In the genomic region with DNA sequence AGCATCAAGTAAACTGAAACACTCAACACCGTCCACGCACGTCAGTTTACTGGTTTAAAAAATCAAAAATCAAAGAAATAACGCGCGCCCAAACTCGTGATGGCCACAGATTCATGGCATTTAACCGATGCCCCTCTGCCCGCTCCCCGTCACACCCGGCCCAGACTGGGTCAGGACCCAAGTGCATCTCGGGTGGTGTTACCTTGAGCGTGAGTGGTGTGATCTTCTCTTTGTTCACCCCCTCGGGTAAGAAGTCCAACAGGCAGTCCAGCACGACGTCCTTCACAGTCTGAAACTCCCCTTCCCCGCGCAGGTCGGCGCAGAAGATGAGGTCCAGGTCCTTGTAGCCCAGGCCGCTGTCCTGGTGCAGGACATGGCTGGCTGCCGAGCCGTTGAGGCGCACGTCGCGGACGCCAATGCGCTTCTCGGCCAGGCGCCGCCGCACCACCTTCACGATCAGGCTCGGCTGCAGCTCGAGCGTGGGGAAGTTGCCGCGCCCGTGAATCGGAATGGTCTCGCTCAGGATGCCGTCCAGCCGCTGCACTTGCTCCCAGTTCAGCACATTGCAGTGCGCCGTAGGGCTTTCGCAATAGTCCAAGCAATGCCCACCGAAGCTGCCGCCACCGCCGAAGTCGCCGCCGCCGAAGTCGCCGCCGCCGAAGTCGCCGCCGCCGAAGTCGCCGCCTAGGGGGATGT, we compare ENCODE assay signal across 2 cellular contexts.
A peak's percentile ranks its signal among the peaks of the same experiment; 100 is the strongest.
TF ChIP-seq lines count a peak whose summit lies in the region.

No MANE protein-coding gene starts in this region.

TF ChIP-seq in WTC11, 78 proteins besides CTCF, POLR2A, EP300 and RAD21 (continued from another document):
- TF ChIP-seq, protein P1, sequence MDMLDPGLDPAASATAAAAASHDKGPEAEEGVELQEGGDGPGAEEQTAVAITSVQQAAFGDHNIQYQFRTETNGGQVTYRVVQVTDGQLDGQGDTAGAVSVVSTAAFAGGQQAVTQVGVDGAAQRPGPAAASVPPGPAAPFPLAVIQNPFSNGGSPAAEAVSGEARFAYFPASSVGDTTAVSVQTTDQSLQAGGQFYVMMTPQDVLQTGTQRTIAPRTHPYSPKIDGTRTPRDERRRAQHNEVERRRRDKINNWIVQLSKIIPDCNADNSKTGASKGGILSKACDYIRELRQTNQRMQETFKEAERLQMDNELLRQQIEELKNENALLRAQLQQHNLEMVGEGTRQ (CRISPR knock-in tag; IDR thresholded peaks at IDR 0.05) = 0 out of 2 replicates have a peak, but pooled peaks have one; percentile 11
- 0 out of 2 replicates have a peak, but pooled peaks have one; percentile 68 for TF ChIP-seq CBFB (CRISPR knock-in tag; IDR thresholded peaks at IDR 0.05; ENCODE audit: low read depth)
- no peak; the same call in 1 of the 2 replicates for TF ChIP-seq FOXP1 (CRISPR knock-in tag; IDR thresholded peaks at IDR 0.05; ENCODE audit: borderline replicate concordance)
- 0 out of 2 replicates have a peak, but pooled peaks have one; percentile 27 for TF ChIP-seq ETV6 (CRISPR knock-in tag; IDR thresholded peaks at IDR 0.05)

TF ChIP-seq in HepG2, 621 proteins besides CTCF, POLR2A, EP300 and RAD21 (continued from another document and continues in another):
- TF ChIP-seq, protein P2, sequence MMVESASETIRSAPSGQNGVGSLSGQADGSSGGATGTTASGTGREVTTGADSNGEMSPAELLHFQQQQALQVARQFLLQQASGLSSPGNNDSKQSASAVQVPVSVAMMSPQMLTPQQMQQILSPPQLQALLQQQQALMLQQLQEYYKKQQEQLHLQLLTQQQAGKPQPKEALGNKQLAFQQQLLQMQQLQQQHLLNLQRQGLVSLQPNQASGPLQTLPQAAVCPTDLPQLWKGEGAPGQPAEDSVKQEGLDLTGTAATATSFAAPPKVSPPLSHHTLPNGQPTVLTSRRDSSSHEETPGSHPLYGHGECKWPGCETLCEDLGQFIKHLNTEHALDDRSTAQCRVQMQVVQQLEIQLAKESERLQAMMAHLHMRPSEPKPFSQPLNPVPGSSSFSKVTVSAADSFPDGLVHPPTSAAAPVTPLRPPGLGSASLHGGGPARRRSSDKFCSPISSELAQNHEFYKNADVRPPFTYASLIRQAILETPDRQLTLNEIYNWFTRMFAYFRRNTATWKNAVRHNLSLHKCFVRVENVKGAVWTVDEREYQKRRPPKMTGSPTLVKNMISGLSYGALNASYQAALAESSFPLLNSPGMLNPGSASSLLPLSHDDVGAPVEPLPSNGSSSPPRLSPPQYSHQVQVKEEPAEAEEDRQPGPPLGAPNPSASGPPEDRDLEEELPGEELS (CRISPR knock-in tag; IDR thresholded peaks at IDR 0.05) = peak; percentile 8; the same call in 1 of the 2 replicates
- TF ChIP-seq, protein P3, sequence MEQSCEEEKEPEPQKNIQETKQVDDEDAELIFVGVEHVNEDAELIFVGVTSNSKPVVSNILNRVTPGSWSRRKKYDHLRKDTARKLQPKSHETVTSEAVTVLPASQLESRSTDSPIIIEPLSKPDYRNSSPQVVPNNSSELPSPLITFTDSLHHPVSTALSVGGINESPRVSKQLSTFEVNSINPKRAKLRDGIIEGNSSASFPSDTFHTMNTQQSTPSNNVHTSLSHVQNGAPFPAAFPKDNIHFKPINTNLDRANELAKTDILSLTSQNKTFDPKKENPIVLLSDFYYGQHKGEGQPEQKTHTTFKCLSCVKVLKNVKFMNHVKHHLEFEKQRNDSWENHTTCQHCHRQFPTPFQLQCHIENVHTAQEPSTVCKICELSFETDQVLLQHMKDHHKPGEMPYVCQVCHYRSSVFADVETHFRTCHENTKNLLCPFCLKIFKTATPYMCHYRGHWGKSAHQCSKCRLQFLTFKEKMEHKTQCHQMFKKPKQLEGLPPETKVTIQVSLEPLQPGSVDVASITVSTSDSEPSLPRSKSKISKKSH (CRISPR knock-in tag; IDR thresholded peaks at IDR 0.05; ENCODE audit: borderline replicate concordance) = no peak
- TF ChIP-seq ZNF501 (CRISPR knock-in tag; IDR thresholded peaks at IDR 0.05) (no peak), AHR (CRISPR knock-in tag; IDR thresholded peaks at IDR 0.05) (peak; percentile 64; the same call in 1 of the 2 replicates), TAF1 (CRISPR knock-in tag; IDR thresholded peaks at IDR 0.05) (peak; percentile 44; the same call in 1 of the 2 replicates), ZNF431 (CRISPR knock-in tag; IDR thresholded peaks at IDR 0.05; ENCODE audit: borderline replicate concordance, low read depth) (0 out of 2 replicates have a peak, but pooled peaks have one; percentile 46), JDP2 (CRISPR knock-in tag; IDR thresholded peaks at IDR 0.05; ENCODE audit: borderline replicate concordance) (no peak), BRD4 (CRISPR knock-in tag; IDR thresholded peaks at IDR 0.05) (peak; percentile 58; the same call in 1 of the 2 replicates), SSRP1 (CRISPR knock-in tag; IDR thresholded peaks at IDR 0.05) (peak; percentile 39; the same call in 1 of the 2 replicates), HES4 (CRISPR knock-in tag; IDR thresholded peaks at IDR 0.05; ENCODE audit: borderline replicate concordance) (peak; percentile 54; the same call in 1 of the 2 replicates), ZNF350 (CRISPR knock-in tag; IDR thresholded peaks at IDR 0.05; ENCODE audit: borderline replicate concordance, low read depth) (peak; percentile 40; the same call in 1 of the 2 replicates), ZMAT3 (CRISPR knock-in tag; conservative IDR thresholded peaks at IDR 0.05) (peak; percentile 77; the same call in 1 of the 2 replicates), ZNF17 (CRISPR knock-in tag; IDR thresholded peaks at IDR 0.05) (no peak), TEAD3 (CRISPR knock-in tag; optimal IDR thresholded peaks at IDR 0.05; ENCODE audit: borderline replicate concordance) (peak; percentile 29), XRCC5 (optimal IDR thresholded peaks at IDR 0.05; ENCODE audit: low read length) (peak; percentile 18), ZNF160 (CRISPR knock-in tag; IDR thresholded peaks at IDR 0.05) (0 out of 2 replicates have a peak, but pooled peaks have one; percentile 13), ZNF333 (CRISPR knock-in tag; IDR thresholded peaks at IDR 0.05; ENCODE audit: borderline replicate concordance) (peak; percentile 84; the same call in 1 of the 2 replicates), YEATS4 (CRISPR knock-in tag; IDR thresholded peaks at IDR 0.05; ENCODE audit: borderline replicate concordance) (peak; percentile 41; the same call in 1 of the 2 replicates), CENPT (CRISPR knock-in tag; IDR thresholded peaks at IDR 0.05; ENCODE audit: low read depth) (peak; percentile 75; the same call in 1 of the 2 replicates), TCF12 (IDR thresholded peaks at IDR 0.05) (no peak), TCF12 (CRISPR knock-in tag; IDR thresholded peaks at IDR 0.05) (0 out of 2 replicates have a peak, but pooled peaks have one; percentile 35), CBFB (CRISPR knock-in tag; IDR thresholded peaks at IDR 0.05) (0 out of 2 replicates have a peak, but pooled peaks have one; percentile 50), ZNF598 (CRISPR knock-in tag; IDR thresholded peaks at IDR 0.05; ENCODE audit: borderline replicate concordance) (peak; percentile 55; the same call in 1 of the 2 replicates), HDAC2 (CRISPR knock-in tag; IDR thresholded peaks at IDR 0.05) (peak; percentile 63; the same call in 1 of the 2 replicates), POLR2G (IDR thresholded peaks at IDR 0.05; ENCODE audit: low read depth, low read length) (no peak), ZC3H13 (CRISPR knock-in tag; IDR thresholded peaks at IDR 0.05) (peak; percentile 83; the same call in 1 of the 2 replicates), ZNF274 (CRISPR knock-in tag; IDR thresholded peaks at IDR 0.05) (peak; percentile 38; the same call in 1 of the 2 replicates), ZNF367 (CRISPR knock-in tag; IDR thresholded peaks at IDR 0.05; ENCODE audit: borderline replicate concordance) (0 out of 2 replicates have a peak, but pooled peaks have one; percentile 35)
- TF ChIP-seq, protein P4, sequence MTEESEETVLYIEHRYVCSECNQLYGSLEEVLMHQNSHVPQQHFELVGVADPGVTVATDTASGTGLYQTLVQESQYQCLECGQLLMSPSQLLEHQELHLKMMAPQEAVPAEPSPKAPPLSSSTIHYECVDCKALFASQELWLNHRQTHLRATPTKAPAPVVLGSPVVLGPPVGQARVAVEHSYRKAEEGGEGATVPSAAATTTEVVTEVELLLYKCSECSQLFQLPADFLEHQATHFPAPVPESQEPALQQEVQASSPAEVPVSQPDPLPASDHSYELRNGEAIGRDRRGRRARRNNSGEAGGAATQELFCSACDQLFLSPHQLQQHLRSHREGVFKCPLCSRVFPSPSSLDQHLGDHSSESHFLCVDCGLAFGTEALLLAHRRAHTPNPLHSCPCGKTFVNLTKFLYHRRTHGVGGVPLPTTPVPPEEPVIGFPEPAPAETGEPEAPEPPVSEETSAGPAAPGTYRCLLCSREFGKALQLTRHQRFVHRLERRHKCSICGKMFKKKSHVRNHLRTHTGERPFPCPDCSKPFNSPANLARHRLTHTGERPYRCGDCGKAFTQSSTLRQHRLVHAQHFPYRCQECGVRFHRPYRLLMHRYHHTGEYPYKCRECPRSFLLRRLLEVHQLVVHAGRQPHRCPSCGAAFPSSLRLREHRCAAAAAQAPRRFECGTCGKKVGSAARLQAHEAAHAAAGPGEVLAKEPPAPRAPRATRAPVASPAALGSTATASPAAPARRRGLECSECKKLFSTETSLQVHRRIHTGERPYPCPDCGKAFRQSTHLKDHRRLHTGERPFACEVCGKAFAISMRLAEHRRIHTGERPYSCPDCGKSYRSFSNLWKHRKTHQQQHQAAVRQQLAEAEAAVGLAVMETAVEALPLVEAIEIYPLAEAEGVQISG (CRISPR knock-in tag; IDR thresholded peaks at IDR 0.05) = peak; percentile 67
- TF ChIP-seq, protein P5, sequence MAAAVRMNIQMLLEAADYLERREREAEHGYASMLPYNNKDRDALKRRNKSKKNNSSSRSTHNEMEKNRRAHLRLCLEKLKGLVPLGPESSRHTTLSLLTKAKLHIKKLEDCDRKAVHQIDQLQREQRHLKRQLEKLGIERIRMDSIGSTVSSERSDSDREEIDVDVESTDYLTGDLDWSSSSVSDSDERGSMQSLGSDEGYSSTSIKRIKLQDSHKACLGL (CRISPR knock-in tag; IDR thresholded peaks at IDR 0.05) = peak; percentile 68
- TF ChIP-seq, protein P6, sequence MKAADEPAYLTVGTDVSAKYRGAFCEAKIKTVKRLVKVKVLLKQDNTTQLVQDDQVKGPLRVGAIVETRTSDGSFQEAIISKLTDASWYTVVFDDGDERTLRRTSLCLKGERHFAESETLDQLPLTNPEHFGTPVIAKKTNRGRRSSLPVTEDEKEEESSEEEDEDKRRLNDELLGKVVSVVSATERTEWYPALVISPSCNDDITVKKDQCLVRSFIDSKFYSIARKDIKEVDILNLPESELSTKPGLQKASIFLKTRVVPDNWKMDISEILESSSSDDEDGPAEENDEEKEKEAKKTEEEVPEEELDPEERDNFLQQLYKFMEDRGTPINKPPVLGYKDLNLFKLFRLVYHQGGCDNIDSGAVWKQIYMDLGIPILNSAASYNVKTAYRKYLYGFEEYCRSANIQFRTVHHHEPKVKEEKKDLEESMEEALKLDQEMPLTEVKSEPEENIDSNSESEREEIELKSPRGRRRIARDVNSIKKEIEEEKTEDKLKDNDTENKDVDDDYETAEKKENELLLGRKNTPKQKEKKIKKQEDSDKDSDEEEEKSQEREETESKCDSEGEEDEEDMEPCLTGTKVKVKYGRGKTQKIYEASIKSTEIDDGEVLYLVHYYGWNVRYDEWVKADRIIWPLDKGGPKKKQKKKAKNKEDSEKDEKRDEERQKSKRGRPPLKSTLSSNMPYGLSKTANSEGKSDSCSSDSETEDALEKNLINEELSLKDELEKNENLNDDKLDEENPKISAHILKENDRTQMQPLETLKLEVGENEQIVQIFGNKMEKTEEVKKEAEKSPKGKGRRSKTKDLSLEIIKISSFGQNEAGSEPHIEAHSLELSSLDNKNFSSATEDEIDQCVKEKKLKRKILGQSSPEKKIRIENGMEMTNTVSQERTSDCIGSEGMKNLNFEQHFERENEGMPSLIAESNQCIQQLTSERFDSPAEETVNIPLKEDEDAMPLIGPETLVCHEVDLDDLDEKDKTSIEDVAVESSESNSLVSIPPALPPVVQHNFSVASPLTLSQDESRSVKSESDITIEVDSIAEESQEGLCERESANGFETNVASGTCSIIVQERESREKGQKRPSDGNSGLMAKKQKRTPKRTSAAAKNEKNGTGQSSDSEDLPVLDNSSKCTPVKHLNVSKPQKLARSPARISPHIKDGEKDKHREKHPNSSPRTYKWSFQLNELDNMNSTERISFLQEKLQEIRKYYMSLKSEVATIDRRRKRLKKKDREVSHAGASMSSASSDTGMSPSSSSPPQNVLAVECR (CRISPR knock-in tag; IDR thresholded peaks at IDR 0.05; ENCODE audit: borderline replicate concordance) = peak; percentile 59; the same call in 1 of the 2 replicates
- TF ChIP-seq, protein P7, sequence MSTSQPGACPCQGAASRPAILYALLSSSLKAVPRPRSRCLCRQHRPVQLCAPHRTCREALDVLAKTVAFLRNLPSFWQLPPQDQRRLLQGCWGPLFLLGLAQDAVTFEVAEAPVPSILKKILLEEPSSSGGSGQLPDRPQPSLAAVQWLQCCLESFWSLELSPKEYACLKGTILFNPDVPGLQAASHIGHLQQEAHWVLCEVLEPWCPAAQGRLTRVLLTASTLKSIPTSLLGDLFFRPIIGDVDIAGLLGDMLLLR (CRISPR knock-in tag; IDR thresholded peaks at IDR 0.05) = peak; percentile 22; the same call in 1 of the 2 replicates
- TF ChIP-seq, protein P8, sequence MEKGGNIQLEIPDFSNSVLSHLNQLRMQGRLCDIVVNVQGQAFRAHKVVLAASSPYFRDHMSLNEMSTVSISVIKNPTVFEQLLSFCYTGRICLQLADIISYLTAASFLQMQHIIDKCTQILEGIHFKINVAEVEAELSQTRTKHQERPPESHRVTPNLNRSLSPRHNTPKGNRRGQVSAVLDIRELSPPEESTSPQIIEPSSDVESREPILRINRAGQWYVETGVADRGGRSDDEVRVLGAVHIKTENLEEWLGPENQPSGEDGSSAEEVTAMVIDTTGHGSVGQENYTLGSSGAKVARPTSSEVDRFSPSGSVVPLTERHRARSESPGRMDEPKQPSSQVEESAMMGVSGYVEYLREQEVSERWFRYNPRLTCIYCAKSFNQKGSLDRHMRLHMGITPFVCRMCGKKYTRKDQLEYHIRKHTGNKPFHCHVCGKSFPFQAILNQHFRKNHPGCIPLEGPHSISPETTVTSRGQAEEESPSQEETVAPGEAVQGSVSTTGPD (CRISPR knock-in tag; IDR thresholded peaks at IDR 0.05) = 0 out of 2 replicates have a peak, but pooled peaks have one; percentile 13
- TF ChIP-seq, protein P9, sequence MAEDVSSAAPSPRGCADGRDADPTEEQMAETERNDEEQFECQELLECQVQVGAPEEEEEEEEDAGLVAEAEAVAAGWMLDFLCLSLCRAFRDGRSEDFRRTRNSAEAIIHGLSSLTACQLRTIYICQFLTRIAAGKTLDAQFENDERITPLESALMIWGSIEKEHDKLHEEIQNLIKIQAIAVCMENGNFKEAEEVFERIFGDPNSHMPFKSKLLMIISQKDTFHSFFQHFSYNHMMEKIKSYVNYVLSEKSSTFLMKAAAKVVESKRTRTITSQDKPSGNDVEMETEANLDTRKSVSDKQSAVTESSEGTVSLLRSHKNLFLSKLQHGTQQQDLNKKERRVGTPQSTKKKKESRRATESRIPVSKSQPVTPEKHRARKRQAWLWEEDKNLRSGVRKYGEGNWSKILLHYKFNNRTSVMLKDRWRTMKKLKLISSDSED (CRISPR knock-in tag; IDR thresholded peaks at IDR 0.05) = 0 out of 2 replicates have a peak, but pooled peaks have one; percentile 50
